In the genomic region with DNA sequence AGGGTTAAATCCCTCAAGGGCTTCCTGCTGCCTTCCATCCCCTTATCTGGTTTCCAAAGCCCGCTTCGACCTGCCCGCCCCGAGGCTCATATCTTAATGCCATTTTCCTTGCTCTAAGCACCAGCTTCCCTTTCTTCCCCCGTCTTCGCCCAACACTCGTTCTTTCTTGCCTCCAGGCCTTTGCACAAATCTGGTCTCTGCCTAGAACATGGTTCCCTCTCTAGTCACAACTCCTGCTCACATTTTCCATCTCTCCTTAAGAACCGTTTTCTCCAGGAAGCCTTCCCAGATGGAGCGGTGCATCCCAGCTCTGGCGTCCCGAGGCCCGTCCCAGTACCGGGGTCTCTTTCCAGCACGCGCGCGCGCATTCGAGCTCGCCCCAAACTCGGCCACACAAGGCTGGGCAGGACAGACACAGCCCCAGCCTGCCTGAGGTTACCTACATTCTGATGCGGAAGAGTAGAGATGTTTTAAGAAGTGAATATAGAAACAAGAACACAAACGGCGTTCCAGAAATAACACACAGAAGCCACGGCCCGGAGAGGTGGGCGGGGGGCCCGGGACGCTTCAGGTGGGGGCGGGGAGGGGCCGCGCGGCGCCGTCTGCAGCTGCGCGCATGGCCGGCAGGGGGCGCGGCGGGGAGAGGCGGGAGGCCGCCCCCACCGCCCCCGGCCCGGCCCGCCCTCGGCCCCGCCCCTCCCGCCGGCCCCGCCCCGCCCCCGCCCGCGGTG, we compare ENCODE assay signal across 8 cellular contexts. TPM values are rescaled to one million over a fixed set of nuclear protein-coding genes. Genes with fewer than 3 reads are reported as not detected.
DNase-seq lines count a peak whose midpoint lies in the region; ATAC-seq and TF ChIP-seq lines count a peak whose summit lies in the region.

A gene with protein sequence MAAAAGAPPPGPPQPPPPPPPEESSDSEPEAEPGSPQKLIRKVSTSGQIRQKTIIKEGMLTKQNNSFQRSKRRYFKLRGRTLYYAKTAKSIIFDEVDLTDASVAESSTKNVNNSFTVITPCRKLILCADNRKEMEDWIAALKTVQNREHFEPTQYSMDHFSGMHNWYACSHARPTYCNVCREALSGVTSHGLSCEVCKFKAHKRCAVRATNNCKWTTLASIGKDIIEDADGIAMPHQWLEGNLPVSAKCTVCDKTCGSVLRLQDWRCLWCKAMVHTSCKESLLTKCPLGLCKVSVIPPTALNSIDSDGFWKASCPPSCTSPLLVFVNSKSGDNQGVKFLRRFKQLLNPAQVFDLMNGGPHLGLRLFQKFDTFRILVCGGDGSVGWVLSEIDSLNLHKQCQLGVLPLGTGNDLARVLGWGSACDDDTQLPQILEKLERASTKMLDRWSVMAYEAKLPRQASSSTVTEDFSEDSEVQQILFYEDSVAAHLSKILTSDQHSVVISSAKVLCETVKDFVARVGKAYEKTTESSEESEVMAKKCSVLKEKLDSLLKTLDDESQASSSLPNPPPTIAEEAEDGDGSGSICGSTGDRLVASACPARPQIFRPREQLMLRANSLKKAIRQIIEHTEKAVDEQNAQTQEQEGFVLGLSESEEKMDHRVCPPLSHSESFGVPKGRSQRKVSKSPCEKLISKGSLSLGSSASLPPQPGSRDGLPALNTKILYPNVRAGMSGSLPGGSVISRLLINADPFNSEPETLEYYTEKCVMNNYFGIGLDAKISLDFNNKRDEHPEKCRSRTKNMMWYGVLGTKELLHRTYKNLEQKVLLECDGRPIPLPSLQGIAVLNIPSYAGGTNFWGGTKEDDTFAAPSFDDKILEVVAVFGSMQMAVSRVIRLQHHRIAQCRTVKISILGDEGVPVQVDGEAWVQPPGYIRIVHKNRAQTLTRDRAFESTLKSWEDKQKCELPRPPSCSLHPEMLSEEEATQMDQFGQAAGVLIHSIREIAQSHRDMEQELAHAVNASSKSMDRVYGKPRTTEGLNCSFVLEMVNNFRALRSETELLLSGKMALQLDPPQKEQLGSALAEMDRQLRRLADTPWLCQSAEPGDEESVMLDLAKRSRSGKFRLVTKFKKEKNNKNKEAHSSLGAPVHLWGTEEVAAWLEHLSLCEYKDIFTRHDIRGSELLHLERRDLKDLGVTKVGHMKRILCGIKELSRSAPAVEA (plus strand): TSS at position 726 of the 731 bp plus-strand sequence. CDS start 25 bp downstream, outside the sequence.

- H3K27ac Mint-ChIP-seq in activated T-cell treated with anti-CD3 and anti-CD28 coated beads, Interleukin-2, amount 50 U/mL, for 72 hours: peak within 1 kb of the TSS; percentile 94
- H3K27ac Mint-ChIP-seq in nephron: peak within 1 kb of the TSS; percentile 47 to 87 (median 72)
- H3K27ac Mint-ChIP-seq in stimulated activated naive CD8-positive, alpha-beta T cell treated with anti-CD3 and anti-CD28 coated beads, Interleukin-15, amount 100 ng/mL, for 72 hours: peak within 1 kb of the TSS; percentile 87 to 93

- peak within 1 kb of the TSS; percentile 97 for H2AFZ ChIP-seq in OCI-LY7 (ENCODE audit: low read length)
- peak within 1 kb of the TSS; percentile 94 for H2AFZ ChIP-seq in fibroblast of lung (ENCODE audit: low read length)

- H3K4me3 ChIP-seq in BE2C (ENCODE audit: low read depth, low read length): peak within 1 kb of the TSS; percentile 89
- peak within 1 kb of the TSS; percentile 88 for H3K4me3 ChIP-seq in OCI-LY7 (ENCODE audit: low read depth, low read length, poor library complexity, severe bottlenecking)
- H3K4me3 ChIP-seq in fibroblast of lung (replicated peaks in 1 of 4; ENCODE audit: control extremely low read depth in 1 of 4, insufficient read depth in 1 of 4, low read depth in 3 of 4, low read length in 4 of 4): peak within 1 kb of the TSS; percentile 55 to 73 (median 62)

- H3K36me3 ChIP-seq in BE2C: peaks cover 3% of the 10 kb centered on the region; the same call in 1 of the 2 replicates
- H3K36me3 ChIP-seq in OCI-LY7 (ENCODE audit: insufficient read depth, low read length): peaks cover 31% of the 10 kb centered on the region
- no peaks in the 10 kb centered on the region for H3K36me3 ChIP-seq in fibroblast of lung (ENCODE audit: control insufficient read depth, insufficient read depth, low read length)

- peaks cover 3 to 4% of the 10 kb centered on the region in 2 donors for H3K36me3 Mint-ChIP-seq in activated T-cell treated with anti-CD3 and anti-CD28 coated beads, Interleukin-2, amount 50 U/mL, for 72 hours (ENCODE audit: insufficient read depth in 2 of 2)
- no peaks in the 10 kb centered on the region for H3K36me3 Mint-ChIP-seq in nephron (ENCODE audit: low read depth)

- H3K9me2 ChIP-seq in OCI-LY7 (ENCODE audit: insufficient read depth, low read length): no peaks in the 10 kb centered on the region

- H3K4me2 ChIP-seq in OCI-LY7 (ENCODE audit: low read length) (peak within 1 kb of the TSS; percentile 86), fibroblast of lung (ENCODE audit: extremely low read depth, insufficient read depth, low read length) (peak within 1 kb of the TSS; percentile 87)

- H3K4me3 Mint-ChIP-seq in activated T-cell treated with anti-CD3 and anti-CD28 coated beads, Interleukin-2, amount 50 U/mL, for 72 hours: peak within 1 kb of the TSS; percentile 80 to 92
- H3K4me3 Mint-ChIP-seq in nephron: peak within 1 kb of the TSS; percentile 86 to 96 (median 92)
- peak within 1 kb of the TSS; percentile 87 to 90 for H3K4me3 Mint-ChIP-seq in stimulated activated naive CD8-positive, alpha-beta T cell treated with anti-CD3 and anti-CD28 coated beads, Interleukin-15, amount 100 ng/mL, for 72 hours

- POLR2A ChIA-PET in OCI-LY7 (lab: Charles Lee): interaction anchor here (1.0 to 1.3 kb wide), 4 partner anchors 25 to 72 kb away, joined by 3 to 7 read pairs (median 4); no protein-coding TSS in a partner anchor

- peaks cover 41% of the 10 kb centered on the region for H3K79me2 ChIP-seq in OCI-LY7 (ENCODE audit: insufficient read depth, low read depth, low read length)
- no peaks in the 10 kb centered on the region for H3K79me2 ChIP-seq in fibroblast of lung (ENCODE audit: control insufficient read depth, insufficient read depth, low read length)

- H3K9me3 ChIP-seq in BE2C (no peaks in the 10 kb centered on the region), OCI-LY7 (ENCODE audit: low read length) (no peaks in the 10 kb centered on the region), fibroblast of lung (ENCODE audit: control insufficient read depth, insufficient read depth, low read depth, low read length) (no peaks in the 10 kb centered on the region)

- TF ChIP-seq CTCF in BE2C (IDR thresholded peaks at IDR 0.05; ENCODE audit: low read depth, low read length) (0 out of 2 replicates have a peak, but pooled peaks have one; percentile 1), OCI-LY7 (conservative IDR thresholded peaks at IDR 0.05; ENCODE audit: low read length) (peak; percentile 51), fibroblast of lung (conservative IDR thresholded peaks at IDR 0.05 in 1 of 2, IDR thresholded peaks at IDR 0.05 in 1 of 2; ENCODE audit: low read depth in 1 of 2, low read length in 2 of 2) (peak in 1 of 2 donors; percentile 7), nephron (IDR thresholded peaks at IDR 0.05; ENCODE audit: unreplicated experiment in 3 of 3) (peak in 1 of 3 experiments; percentile 42)

- peaks cover 78% of the 10 kb centered on the region for H3K4me1 Mint-ChIP-seq in activated T-cell treated with anti-CD3 and anti-CD28 coated beads, Interleukin-2, amount 50 U/mL, for 72 hours (ENCODE audit: low read depth)
- peaks cover 61% of the 10 kb centered on the region for H3K4me1 Mint-ChIP-seq in nephron
- peaks cover 83% of the 10 kb centered on the region for H3K4me1 Mint-ChIP-seq in stimulated activated naive CD8-positive, alpha-beta T cell treated with anti-CD3 and anti-CD28 coated beads, Interleukin-15, amount 100 ng/mL, for 72 hours

- H4K20me1 ChIP-seq in OCI-LY7 (ENCODE audit: insufficient read depth, low read length) (peaks cover 23% of the 10 kb centered on the region; the same call in 1 of the 2 replicates), fibroblast of lung (ENCODE audit: control insufficient read depth, extremely low read depth, insufficient read depth, low read length) (no peaks in the 10 kb centered on the region)

- no peaks in the 10 kb centered on the region for H3K27me3 ChIP-seq in BE2C
- H3K27me3 ChIP-seq in fibroblast of lung (ENCODE audit: control insufficient read depth, insufficient read depth, low read length): peaks cover 1% of the 10 kb centered on the region

- H3K27me3 Mint-ChIP-seq in activated T-cell treated with anti-CD3 and anti-CD28 coated beads, Interleukin-2, amount 50 U/mL, for 72 hours (ENCODE audit: low read depth): no peaks in the 10 kb centered on the region
- peaks cover 8% of the 10 kb centered on the region for H3K27me3 Mint-ChIP-seq in nephron (ENCODE audit: low read depth)
- H3K27me3 Mint-ChIP-seq in stimulated activated naive CD8-positive, alpha-beta T cell treated with anti-CD3 and anti-CD28 coated beads, Interleukin-15, amount 100 ng/mL, for 72 hours: no peaks in the 10 kb centered on the region

- no peaks in the 10 kb centered on the region for H3K9me3 Mint-ChIP-seq in activated T-cell treated with anti-CD3 and anti-CD28 coated beads, Interleukin-2, amount 50 U/mL, for 72 hours
- no peaks in the 10 kb centered on the region for H3K9me3 Mint-ChIP-seq in nephron
- no peaks in the 10 kb centered on the region for H3K9me3 Mint-ChIP-seq in stimulated activated naive CD8-positive, alpha-beta T cell treated with anti-CD3 and anti-CD28 coated beads, Interleukin-15, amount 100 ng/mL, for 72 hours

- ATAC-seq in GM19023 (IDR thresholded peaks at IDR 0.05; ENCODE audit: unreplicated experiment) (peak; percentile 50), HG03354 (IDR thresholded peaks at IDR 0.05; ENCODE audit: poor library complexity, severe bottlenecking, unreplicated experiment) (peak; percentile 58)
- peak; percentile 75 to 79 for ATAC-seq in activated T-cell treated with anti-CD3 and anti-CD28 coated beads, Interleukin-2, amount 50 U/mL, for 72 hours (replicated peaks in 1 of 2)
- peak; percentile 64 for ATAC-seq in stimulated activated naive CD8-positive, alpha-beta T cell treated with anti-CD3 and anti-CD28 coated beads, Interleukin-15, amount 100 ng/mL, for 72 hours

- peak; percentile 64 for DNase-seq in BE2C
- DNase-seq in OCI-LY7 (ENCODE audit: low spot score): peak; percentile 85
- DNase-seq in activated T-cell treated with anti-CD3 and anti-CD28 coated beads, Interleukin-2, amount 50 U/mL, for 72 hours: peak; percentile 69 to 79
- peak; percentile 23 to 32 for DNase-seq in fibroblast of lung (ENCODE audit: low read depth in 2 of 2)
- DNase-seq in stimulated activated naive CD8-positive, alpha-beta T cell treated with anti-CD3 and anti-CD28 coated beads, Interleukin-15, amount 100 ng/mL, for 72 hours: peak; percentile 64 to 68

- no TSS peak for BruUV-seq in OCI-LY7 (replicated peaks; lab: Mats Ljungman, UMichigan)

- H3K4me1 ChIP-seq in BE2C: peaks cover 35% of the 10 kb centered on the region
- peaks cover 62% of the 10 kb centered on the region for H3K4me1 ChIP-seq in OCI-LY7 (ENCODE audit: insufficient read depth, low read length, poor library complexity, severe bottlenecking)
- no peaks in the 10 kb centered on the region for H3K4me1 ChIP-seq in fibroblast of lung (ENCODE audit: control insufficient read depth, extremely low read depth, insufficient read depth, low read length)

- CTCF ChIA-PET in OCI-LY7 (lab: Charles Lee; ENCODE audit: unreplicated experiment): interaction anchor here (0.8 to 1.2 kb wide), 3 partner anchors 10 to 31 kb away, joined by 3 to 8 read pairs (median 3); no protein-coding TSS in a partner anchor

- H3K27ac ChIP-seq in OCI-LY7 (ENCODE audit: low read depth, low read length, poor library complexity, severe bottlenecking) (peak within 1 kb of the TSS; percentile 84), fibroblast of lung (ENCODE audit: insufficient read depth, low read length) (no peak within 1 kb of the TSS)

- intact Hi-C loops in OCI-LY7 (cut with micrococcal nuclease; ENCODE audit: unreplicated experiment): loop anchor here (10.0 kb wide), 1 partner anchor 269 kb away; no protein-coding TSS in a partner anchor

- peak within 1 kb of the TSS; percentile 64 for H3K9ac ChIP-seq in fibroblast of lung (ENCODE audit: insufficient read depth, low read length)

RNA-seq across cellular contexts. Expression of the gene that starts here (rescaled TPM):
- 76.3 TPM for polyA plus RNA-seq in BE2C (2012; ENCODE audit: insufficient read depth, insufficient read length, low read depth)
- 51.3 and 62.9 TPM in 2 replicates for total RNA-seq in OCI-LY7 (2014; rRNA removed; shearing (Covaris generic))
- total RNA-seq in OCI-LY7 (2022): 271 and 305 TPM in 2 replicates
- total RNA-seq in activated T-cell treated with anti-CD3 and anti-CD28 coated beads, Interleukin-2, amount 50 U/mL, for 72 hours: 10 to 100 TPM; 78.0 to 94.4 TPM
- total RNA-seq in fibroblast of lung: 8.2 and 9.9 TPM in 2 replicates
- 6.0 and 6.2 TPM in 2 replicates for polyA plus RNA-seq in fibroblast of lung
- polyA plus RNA-seq in fibroblast of lung (2012): 3.8 and 4.3 TPM in 2 replicates
- polyA minus RNA-seq in fibroblast of lung (ENCODE audit: low replicate concordance): 11.1 and 35.9 TPM in 2 replicates

Comparison
In these comparisons a context has a peak if more than half of its experiments do, and no peak if none do; other contexts are left out.
1. DNase-seq: peak in every context shown above with its lines; median percentile 85 in OCI-LY7; 74 in activated T-cell treated with anti-CD3 and anti-CD28 coated beads, Interleukin-2, amount 50 U/mL, for 72 hours; 66 in stimulated activated naive CD8-positive, alpha-beta T cell treated with anti-CD3 and anti-CD28 coated beads, Interleukin-15, amount 100 ng/mL, for 72 hours; 64 in BE2C; 28 in fibroblast of lung.